Comparison of ENCODE assay signal across 25 cellular contexts in the genomic region with DNA sequence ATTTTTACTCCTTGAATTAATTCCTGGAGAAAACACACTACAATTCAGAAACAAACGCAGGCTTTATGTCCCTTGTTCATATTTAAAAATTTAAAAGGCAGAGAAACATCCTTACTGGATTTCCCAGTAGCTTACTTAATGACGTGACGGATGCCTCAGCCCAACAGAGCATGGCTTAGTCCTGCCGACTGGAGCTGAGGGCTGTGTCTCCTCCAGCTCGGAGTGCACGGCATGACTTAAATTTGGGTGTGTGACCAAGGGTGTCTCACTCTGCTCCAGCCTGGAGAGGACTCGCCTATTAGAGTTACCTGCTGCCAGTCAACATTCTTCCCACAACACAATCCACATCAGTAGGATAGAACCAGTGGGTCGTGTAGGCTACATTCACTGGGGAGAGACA.
DNase-seq lines count a peak whose midpoint lies in the region; ATAC-seq lines count a peak whose summit lies in the region.
"Had no signal": no experiment of that assay in that cellular context is flagged by ENCODE, and none has a peak within 500 bp of the region (broad histone marks: within the 10 kb centered on the region; RNA-seq: fewer than 3 reads in every experiment).

No MANE protein-coding gene starts in this region.

- peaks cover 10% of the 10 kb centered on the region; the same call in 1 of the 2 replicates for H3K4me1 ChIP-seq in SJCRH30
- H3K4me1 ChIP-seq: BE2C had no signal

- no peaks in the 10 kb centered on the region for H3K27me3 ChIP-seq in H7 (ENCODE audit: control insufficient read depth, insufficient read depth, low read length)
- no peaks in the 10 kb centered on the region for H3K27me3 ChIP-seq in SJCRH30
- H3K27me3 ChIP-seq: BE2C, MG63 had no signal

- H3K27ac ChIP-seq in SJCRH30 = no peak overlapping the region
- H3K27ac ChIP-seq: HL-60, RWPE1 had no signal

- H3K9me3 ChIP-seq in SJCRH30 (replicated peaks) = no peaks in the 10 kb centered on the region
- H3K9me3 ChIP-seq: BE2C, MG63 had no signal

- H3K4me3 ChIP-seq in H7 (ENCODE audit: insufficient read depth, low read depth, low read length) (no peak overlapping the region), SJCRH30 (peak overlapping the region; percentile 13; the same call in 1 of the 2 replicates)
- H3K4me3 ChIP-seq: K562, MG63 had no signal

- H3K36me3 ChIP-seq in H7 (replicated peaks; ENCODE audit: control insufficient read depth, insufficient read depth, low read length) (no peaks in the 10 kb centered on the region), SJCRH30 (no peaks in the 10 kb centered on the region)
- H3K36me3 ChIP-seq: BE2C, MG63 had no signal

- ATAC-seq in sciatic nerve = peak; percentile 51
- ATAC-seq in GM18909 (IDR thresholded peaks at IDR 0.05; ENCODE audit: poor library complexity, unreplicated experiment) = no peak
- ATAC-seq: HepG2, SK-N-SH treated with all-trans-retinoic acid at 6 μM for 48 hours had no signal

- intact Hi-C loops in sciatic nerve (cut with DNase I) = no loop called here

- peak; percentile 13 for DNase-seq in H7
- no peak for DNase-seq in SJCRH30
- peak; percentile 6 for DNase-seq in mucosa of gallbladder (ENCODE audit: low spot score)
- DNase-seq in sciatic nerve (ENCODE audit: low spot score) = no peak
- no peak for DNase-seq in stimulated activated CD4-positive, alpha-beta T cell treated with anti-CD3 and anti-CD28 coated beads, Interleukin-15, amount 100 ng/mL, for 24 hours
- no peak for DNase-seq in stimulated activated CD8-positive, alpha-beta memory T cell treated with anti-CD3 and anti-CD28 coated beads, Interleukin-4, amount 100 ng/mL, for 48 hours
- DNase-seq: BE2C, EL, GF-D8, H9, HFFc6, MG63, NCI-H1048, NCI-H1417 treated with DMSO at 0.1 percent for 48 hours, NCI-H2029, NCI-H2227 treated with DMSO at 0.1 percent for 48 hours, NCI-H510A treated with DMSO at 0.1 percent for 48 hours, NCI-H748 treated with DMSO at 0.1 percent for 48 hours, SIG-M5 had no signal

Comparison
In these comparisons a context has a peak if more than half of its experiments do, and no peak if none do; other contexts are left out.
1. DNase-seq: peak in H7 (single experiment) and mucosa of gallbladder (single experiment); none in SJCRH30 (0 of 2), sciatic nerve (single experiment), stimulated activated CD4-positive, alpha-beta T cell treated with anti-CD3 and anti-CD28 coated beads, Interleukin-15, amount 100 ng/mL, for 24 hours (single experiment) and stimulated activated CD8-positive, alpha-beta memory T cell treated with anti-CD3 and anti-CD28 coated beads, Interleukin-4, amount 100 ng/mL, for 48 hours (single experiment).